ENCODE assay signal across 14 cellular contexts in the genomic region with DNA sequence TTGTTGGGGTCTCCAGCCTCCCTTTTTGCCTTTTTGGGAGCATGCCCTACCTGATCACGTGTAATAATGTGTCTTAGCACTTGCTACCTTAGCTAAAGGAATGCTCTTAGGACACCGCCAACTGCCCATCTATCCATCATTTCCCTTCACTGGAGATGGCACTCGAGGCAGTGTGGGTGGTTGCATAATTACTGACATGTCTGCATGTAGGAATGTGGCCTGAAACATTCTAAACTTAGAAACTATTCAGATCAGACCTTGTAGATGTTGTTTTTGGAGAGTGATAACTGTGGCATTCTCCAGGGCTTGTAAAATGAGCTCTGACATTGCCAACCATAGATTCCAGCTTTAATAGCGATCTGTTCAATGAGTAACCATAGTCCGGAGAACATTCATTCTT.
DNase-seq lines count a peak whose midpoint lies in the region; TF ChIP-seq lines count a peak whose summit lies in the region.
"Had no signal": no experiment of that assay in that cellular context is flagged by ENCODE, and none has a peak within 500 bp of the region (broad histone marks: within the 10 kb centered on the region; RNA-seq: fewer than 3 reads in every experiment).

No MANE protein-coding gene starts in this region.

- TF ChIP-seq CTCF in AG04449 (IDR thresholded peaks at IDR 0.05; ENCODE audit: insufficient read depth, low read length, missing control alignments), result no peak
- TF ChIP-seq CTCF in dorsolateral prefrontal cortex (IDR thresholded peaks at IDR 0.05 in 54 of 56, conservative IDR thresholded peaks at IDR 0.05 in 2 of 56; ENCODE audit: low read depth in 1 of 56, partially characterized antibody in 56 of 56), result no peak

- H2BK120ac ChIP-seq in mesenchymal stem cell (ENCODE audit: low read depth, low read length), result no peak overlapping the region

- H3K9me3 ChIP-seq in mesenchymal stem cell (ENCODE audit: control insufficient read depth, low read length), result no peaks in the 10 kb centered on the region

- POLR2A ChIA-PET in AG04449 (lab: Yijun Ruan, JAX), result no interaction called here

- peaks cover 3% of the 10 kb centered on the region for H3K4me1 ChIP-seq in mesenchymal stem cell (ENCODE audit: control insufficient read depth, insufficient read depth, low read depth, low read length)

- H3K4me2 ChIP-seq in mesenchymal stem cell (ENCODE audit: low read length, poor library complexity, severe bottlenecking), result no peak overlapping the region
- H3K4me2 ChIP-seq: KMS-11 had no signal

- no peak overlapping the region for H3K23ac ChIP-seq in mesenchymal stem cell (ENCODE audit: low read length in 2 of 2)

- no peak overlapping the region for H3K4ac ChIP-seq in mesenchymal stem cell (ENCODE audit: low read depth in 1 of 2, low read length in 2 of 2)

- H2BK15ac ChIP-seq in mesenchymal stem cell (ENCODE audit: low read depth, poor library complexity, severe bottlenecking), result no peak overlapping the region

- H3K36me3 ChIP-seq in mesenchymal stem cell (ENCODE audit: control insufficient read depth in 1 of 2, insufficient read depth in 2 of 2, low read depth in 1 of 2, low read length in 2 of 2), result no peaks in the 10 kb centered on the region

- H4K8ac ChIP-seq in mesenchymal stem cell (ENCODE audit: low read length), result peak overlapping the region; percentile 37

- WGBS in mesenchymal stem cell, result 40% methylated on average over 2 of the region's 5 CpGs

- peak overlapping the region; percentile 79 for H3K27ac ChIP-seq in mesenchymal stem cell (ENCODE audit: low read length, poor library complexity, severe bottlenecking)
- H3K27ac ChIP-seq in dorsolateral prefrontal cortex, result no peak overlapping the region
- H3K27ac ChIP-seq: KMS-11 had no signal

- no peak overlapping the region for H2BK5ac ChIP-seq in mesenchymal stem cell (ENCODE audit: low read depth, low read length, poor library complexity, severe bottlenecking)

- no peak overlapping the region for H3K14ac ChIP-seq in mesenchymal stem cell (ENCODE audit: low read length in 2 of 2)

- no peak overlapping the region for H2BK12ac ChIP-seq in mesenchymal stem cell (ENCODE audit: low read length in 2 of 2)

- no peak overlapping the region for H2AK5ac ChIP-seq in mesenchymal stem cell (ENCODE audit: low read length, severe bottlenecking)

- H3K9ac ChIP-seq in mesenchymal stem cell (ENCODE audit: low read length), result no peak overlapping the region
- H3K9ac ChIP-seq: KMS-11 had no signal

- H3K79me1 ChIP-seq in mesenchymal stem cell (replicated peaks; ENCODE audit: low read length, poor library complexity, severe bottlenecking), result no peaks in the 10 kb centered on the region

- no peak overlapping the region for H4K91ac ChIP-seq in mesenchymal stem cell (ENCODE audit: low read length)

- H3K4me3 ChIP-seq in AG04449 (ENCODE audit: low read depth, low read length), result no peak overlapping the region
- no peak overlapping the region for H3K4me3 ChIP-seq in mesenchymal stem cell (ENCODE audit: insufficient read depth in 1 of 2, low read depth in 1 of 2, low read length in 2 of 2)
- no peak overlapping the region for H3K4me3 ChIP-seq in dorsolateral prefrontal cortex

- intact Hi-C loops in dorsolateral prefrontal cortex (cut with DNase I), result no loop called here

- peak; percentile 84 for DNase-seq in AG04449 (ENCODE audit: low read depth, low spot score)
- peak; percentile 17 for DNase-seq in HS-27A (ENCODE audit: low read depth)
- peak; percentile 32 for DNase-seq in dedifferentiated amniotic fluid mesenchymal stem cell (ENCODE audit: extremely low spot score)
- DNase-seq in mesenchymal stem cell, result no peak
- DNase-seq in SIG-M5 treated with dmso at 0.1 percent for 504 hours (lab: John Stamatoyannopoulos, UW; ENCODE audit: unreplicated experiment), result no peak
- no peak for DNase-seq in activated CD4-positive, alpha-beta T cell treated with anti-CD3 and anti-CD28 coated beads, Interleukin-2, amount 50 U/mL, for 4 hours
- DNase-seq in SHP77 (lab: John Stamatoyannopoulos, UW), result no peak
- DNase-seq in dorsolateral prefrontal cortex, result no peak
- DNase-seq: activated CD4-positive, alpha-beta T cell treated with anti-CD3 and anti-CD28 coated beads for 48 hours; AML-193; kidney; NCI-H2107; SW 1271 had no signal

- no peaks in the 10 kb centered on the region for H3K27me3 ChIP-seq in mesenchymal stem cell (ENCODE audit: control insufficient read depth in 1 of 2, insufficient read depth in 1 of 2, low read length in 2 of 2)
- no peaks in the 10 kb centered on the region for H3K27me3 ChIP-seq in dorsolateral prefrontal cortex

- CTCF ChIA-PET in AG04449 (lab: Yijun Ruan, JAX), result interaction anchor here (1.0 kb wide), 1 partner anchor 10 kb away, joined by 3 read pairs; no protein-coding TSS in a partner anchor

- no peak overlapping the region for H3K18ac ChIP-seq in mesenchymal stem cell (ENCODE audit: low read depth in 1 of 2, low read length in 2 of 2)

- no peak overlapping the region for H2AFZ ChIP-seq in mesenchymal stem cell (ENCODE audit: low read depth, low read length)

Comparison
In these comparisons a context has a peak if more than half of its experiments do, and no peak if none do; other contexts are left out.
1. DNase-seq: peak in AG04449 (single experiment), HS-27A (single experiment) and dedifferentiated amniotic fluid mesenchymal stem cell (single experiment); none in mesenchymal stem cell (single experiment), SIG-M5 treated with dmso at 0.1 percent for 504 hours (single experiment), activated CD4-positive, alpha-beta T cell treated with anti-CD3 and anti-CD28 coated beads, Interleukin-2, amount 50 U/mL, for 4 hours (0 of 2), SHP77 (0 of 2) and dorsolateral prefrontal cortex (0 of 10).